1 cellular context compared by ENCODE assay signal in the genomic region with DNA sequence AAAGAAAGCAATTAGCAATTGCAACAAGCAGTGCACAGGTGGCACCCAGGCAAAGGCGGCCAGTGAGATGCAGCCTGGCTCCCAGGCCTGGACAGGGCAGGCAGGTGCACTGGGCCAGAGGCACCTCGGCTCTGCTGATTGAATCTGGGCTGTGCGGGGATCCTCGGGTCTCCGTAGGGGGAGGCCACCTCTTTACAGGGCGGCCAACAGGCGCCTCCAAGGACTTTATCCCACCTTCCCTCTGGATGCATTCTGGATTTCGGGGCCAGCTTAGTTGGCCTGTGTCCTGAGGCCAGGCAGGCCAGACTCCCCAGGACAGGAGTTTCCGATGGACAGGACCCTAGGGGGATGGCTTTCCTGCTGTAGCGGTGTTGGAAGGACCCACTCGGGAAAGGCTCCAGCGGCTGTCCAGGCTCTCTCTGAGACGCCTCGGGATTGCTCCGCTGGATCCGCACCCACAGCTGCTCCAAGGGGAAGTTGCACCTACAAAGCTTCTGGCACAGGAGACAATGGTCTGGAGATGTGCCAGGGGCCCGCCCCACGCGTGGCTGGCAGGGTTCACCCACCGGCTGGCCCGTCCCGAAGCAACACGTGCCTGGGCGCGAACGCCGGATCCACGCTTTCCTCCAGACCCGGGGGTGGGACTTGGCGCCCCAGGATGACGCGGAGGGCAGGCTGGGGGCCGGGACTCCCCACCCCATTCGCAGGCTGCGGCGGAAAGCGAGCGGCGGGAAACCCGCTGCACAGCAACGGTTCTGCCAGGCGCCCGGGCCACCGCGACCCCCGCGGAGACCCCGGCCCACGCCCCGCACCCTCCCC.
TF ChIP-seq lines count a peak whose summit lies in the region.

No MANE protein-coding gene starts in this region.

TF ChIP-seq in HepG2, 621 proteins besides CTCF, POLR2A, EP300 and RAD21 (continued from another document and continues in another):
- TF ChIP-seq ARID5B (CRISPR knock-in tag; IDR thresholded peaks at IDR 0.05), result peak; percentile 37; the same call in 1 of the 2 replicates
- no peak for TF ChIP-seq TP53 (CRISPR knock-in tag; conservative IDR thresholded peaks at IDR 0.05)
- no peak for TF ChIP-seq STAG1 (CRISPR knock-in tag; IDR thresholded peaks at IDR 0.05)
- no peak for TF ChIP-seq DR1 (CRISPR knock-in tag; IDR thresholded peaks at IDR 0.05)
- no peak for TF ChIP-seq DNMT3B (CRISPR knock-in tag; conservative IDR thresholded peaks at IDR 0.05)
- no peak for TF ChIP-seq ZNF672 (CRISPR knock-in tag; IDR thresholded peaks at IDR 0.05)
- TF ChIP-seq TFDP2 (CRISPR knock-in tag; IDR thresholded peaks at IDR 0.05), result peak; percentile 78
- TF ChIP-seq SNAPC4 (CRISPR knock-in tag; IDR thresholded peaks at IDR 0.05), result no peak
- no peak for TF ChIP-seq KLF6 (CRISPR knock-in tag; IDR thresholded peaks at IDR 0.05)
- no peak for TF ChIP-seq CHCHD3 (CRISPR knock-in tag; IDR thresholded peaks at IDR 0.05)
- TF ChIP-seq HDAC6 (IDR thresholded peaks at IDR 0.05; ENCODE audit: low read depth, low read length), result no peak
- no peak for TF ChIP-seq RORA (CRISPR knock-in tag; IDR thresholded peaks at IDR 0.05)
- TF ChIP-seq, protein P1, sequence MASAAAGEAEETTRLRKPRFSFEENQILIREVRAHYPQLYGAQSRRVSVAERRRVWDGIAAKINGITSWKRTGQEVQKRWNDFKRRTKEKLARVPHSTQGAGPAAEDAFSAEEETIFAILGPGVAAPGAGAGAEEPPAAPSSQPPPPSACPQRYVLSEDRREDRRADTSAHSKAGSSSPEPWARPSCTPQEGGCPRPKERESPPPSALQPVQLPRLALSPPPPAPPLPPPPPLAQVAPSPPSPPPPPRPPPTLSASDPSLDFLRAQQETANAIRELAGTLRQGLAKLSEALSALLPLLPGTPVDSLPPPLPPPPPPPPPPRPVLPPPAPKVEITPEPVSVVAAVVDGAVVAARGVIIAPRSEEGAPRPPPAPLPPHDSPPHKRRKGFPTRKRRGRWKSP (CRISPR knock-in tag; IDR thresholded peaks at IDR 0.05), result no peak
- TF ChIP-seq HOXA3 (CRISPR knock-in tag; IDR thresholded peaks at IDR 0.05), result peak; percentile 75
- TF ChIP-seq ZZZ3 (CRISPR knock-in tag; IDR thresholded peaks at IDR 0.05; ENCODE audit: borderline replicate concordance), result no peak
- no peak for TF ChIP-seq LRRFIP1 (CRISPR knock-in tag; conservative IDR thresholded peaks at IDR 0.05)
- peak; percentile 54; the same call in 1 of the 2 replicates for TF ChIP-seq SNAPC2 (CRISPR knock-in tag; IDR thresholded peaks at IDR 0.05)
- no peak for TF ChIP-seq CBFB (CRISPR knock-in tag; IDR thresholded peaks at IDR 0.05)
- TF ChIP-seq ZFP41 (CRISPR knock-in tag; IDR thresholded peaks at IDR 0.05; ENCODE audit: borderline replicate concordance), result no peak
- no peak for TF ChIP-seq KLF12 (CRISPR knock-in tag; IDR thresholded peaks at IDR 0.05; ENCODE audit: borderline replicate concordance)
- no peak for TF ChIP-seq MIER2 (CRISPR knock-in tag; IDR thresholded peaks at IDR 0.05)
- no peak for TF ChIP-seq SP1 (IDR thresholded peaks at IDR 0.05)
- TF ChIP-seq SP1 (CRISPR knock-in tag; IDR thresholded peaks at IDR 0.05), result peak; percentile 82
- TF ChIP-seq ZNF101 (CRISPR knock-in tag; IDR thresholded peaks at IDR 0.05; ENCODE audit: borderline replicate concordance, low read depth), result no peak
- no peak for TF ChIP-seq ZNF740 (CRISPR knock-in tag; IDR thresholded peaks at IDR 0.05)
- no peak for TF ChIP-seq MAFG (CRISPR knock-in tag; IDR thresholded peaks at IDR 0.05)
- no peak for TF ChIP-seq CCAR2 (optimal IDR thresholded peaks at IDR 0.05; ENCODE audit: low read depth, low read length)
- no peak for TF ChIP-seq ZNF557 (CRISPR knock-in tag; IDR thresholded peaks at IDR 0.05)
- TF ChIP-seq MYNN (CRISPR knock-in tag; IDR thresholded peaks at IDR 0.05; ENCODE audit: low read depth), result 0 out of 2 replicates have a peak, but pooled peaks have one; percentile 61
- no peak for TF ChIP-seq TOE1 (CRISPR knock-in tag; IDR thresholded peaks at IDR 0.05)
- 0 out of 2 replicates have a peak, but pooled peaks have one; percentile 45 for TF ChIP-seq HIC2 (CRISPR knock-in tag; IDR thresholded peaks at IDR 0.05; ENCODE audit: low read depth)
- TF ChIP-seq FLYWCH1 (CRISPR knock-in tag; IDR thresholded peaks at IDR 0.05), result no peak
- TF ChIP-seq BCL6 (CRISPR knock-in tag; IDR thresholded peaks at IDR 0.05), result 0 out of 2 replicates have a peak, but pooled peaks have one; percentile 9
- TF ChIP-seq MTF1 (CRISPR knock-in tag; IDR thresholded peaks at IDR 0.05), result no peak
- no peak for TF ChIP-seq RBAK (CRISPR knock-in tag; IDR thresholded peaks at IDR 0.05)
- TF ChIP-seq RFX3 (CRISPR knock-in tag; IDR thresholded peaks at IDR 0.05), result no peak
- peak; percentile 69; the same call in 1 of the 2 replicates for TF ChIP-seq HIVEP1 (CRISPR knock-in tag; IDR thresholded peaks at IDR 0.05)
- TF ChIP-seq, protein P2, sequence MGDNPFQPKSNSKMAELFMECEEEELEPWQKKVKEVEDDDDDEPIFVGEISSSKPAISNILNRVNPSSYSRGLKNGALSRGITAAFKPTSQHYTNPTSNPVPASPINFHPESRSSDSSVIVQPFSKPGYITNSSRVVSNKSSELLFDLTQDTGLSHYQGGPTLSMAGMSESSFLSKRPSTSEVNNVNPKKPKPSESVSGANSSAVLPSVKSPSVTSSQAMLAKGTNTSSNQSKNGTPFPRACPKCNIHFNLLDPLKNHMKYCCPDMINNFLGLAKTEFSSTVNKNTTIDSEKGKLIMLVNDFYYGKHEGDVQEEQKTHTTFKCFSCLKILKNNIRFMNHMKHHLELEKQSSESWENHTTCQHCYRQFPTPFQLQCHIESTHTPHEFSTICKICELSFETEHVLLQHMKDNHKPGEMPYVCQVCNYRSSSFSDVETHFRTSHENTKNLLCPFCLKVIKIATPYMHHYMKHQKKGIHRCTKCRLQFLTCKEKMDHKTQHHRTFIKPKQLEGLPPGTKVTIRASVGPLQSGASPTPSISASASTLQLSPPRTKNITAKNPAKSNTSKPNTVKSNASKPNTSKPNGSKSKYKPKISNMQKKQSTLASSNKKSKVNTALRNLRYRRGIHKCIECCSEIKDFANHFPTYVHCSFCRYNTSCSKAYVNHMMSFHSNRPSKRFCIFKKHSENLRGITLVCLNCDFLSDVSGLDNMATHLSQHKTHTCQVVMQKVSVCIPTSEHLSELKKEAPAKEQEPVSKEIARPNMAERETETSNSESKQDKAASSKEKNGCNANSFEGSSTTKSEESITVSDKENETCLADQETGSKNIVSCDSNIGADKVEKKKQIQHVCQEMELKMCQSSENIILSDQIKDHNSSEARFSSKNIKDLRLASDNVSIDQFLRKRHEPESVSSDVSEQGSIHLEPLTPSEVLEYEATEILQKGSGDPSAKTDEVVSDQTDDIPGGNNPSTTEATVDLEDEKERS (CRISPR knock-in tag; IDR thresholded peaks at IDR 0.05), result no peak
- TF ChIP-seq ZNF317 (CRISPR knock-in tag; IDR thresholded peaks at IDR 0.05), result no peak
- no peak for TF ChIP-seq ZSCAN20 (CRISPR knock-in tag; IDR thresholded peaks at IDR 0.05; ENCODE audit: borderline replicate concordance)
- TF ChIP-seq KAT7 (CRISPR knock-in tag; IDR thresholded peaks at IDR 0.05; ENCODE audit: borderline replicate concordance), result 0 out of 2 replicates have a peak, but pooled peaks have one; percentile 55
- TF ChIP-seq ZNF724P (CRISPR knock-in tag; IDR thresholded peaks at IDR 0.05; ENCODE audit: borderline replicate concordance), result no peak
- TF ChIP-seq ZNF484 (CRISPR knock-in tag; IDR thresholded peaks at IDR 0.05; ENCODE audit: borderline replicate concordance, low read depth), result no peak
